In genomic region chr1:187903223-187903622, GRCh38 we compare ENCODE assay signal across 24 cellular contexts.
DNase-seq lines count a peak whose midpoint lies in the region; ATAC-seq, FAIRE-seq and TF ChIP-seq lines count a peak whose summit lies in the region.
"Had no signal": no experiment of that assay in that cellular context is flagged by ENCODE, and none has a peak within 500 bp of the region (broad histone marks: within the 10 kb centered on the region; RNA-seq: fewer than 3 reads in every experiment).

No MANE protein-coding gene starts in this region.

- no peak overlapping the region for H4K8ac ChIP-seq in IMR-90 (ENCODE audit: low read depth in 2 of 2, low read length in 2 of 2)

- H3F3A ChIP-seq in SK-N-SH (replicated peaks; ENCODE audit: insufficient read depth) = no peaks in the 10 kb centered on the region

- H3K56ac ChIP-seq in IMR-90 (ENCODE audit: extremely low read depth, insufficient read depth, low read length) = no peak overlapping the region

- BruUV-seq in IMR-90 (replicated peaks; lab: Mats Ljungman, UMichigan) = no TSS peak

- no peak overlapping the region for H4K5ac ChIP-seq in IMR-90 (ENCODE audit: low read depth, low read length)

- H2AK9ac ChIP-seq in IMR-90 (replicated peaks; ENCODE audit: low read depth, low read length, poor library complexity) = no peak overlapping the region

- H2AK5ac ChIP-seq in IMR-90 (ENCODE audit: low read depth, low read length) = no peak overlapping the region

- no CpG with 5 or more reads among the region's 1 CpG for WGBS in IMR-90 (ENCODE audit: extremely low coverage in 2 of 2, insufficient read length in 1 of 2), 2 experiments
- WGBS in SK-N-SH (ENCODE audit: low lambda C conversion rate) = 79% methylated on average over 1 of the region's 1 CpG

- H3K27ac ChIP-seq in IMR-90 (ENCODE audit: insufficient read depth, low read length) (no peak overlapping the region), SK-N-SH (ENCODE audit: low read depth in 2 of 2, low read length in 1 of 2) (no peak overlapping the region), Peyer's patch (no peak overlapping the region), uterus (no peak overlapping the region)
- H3K27ac ChIP-seq: 22Rv1, BLaER1 had no signal

- H3K23ac ChIP-seq in IMR-90 (ENCODE audit: low read depth, low read length) = no peak overlapping the region

- H4K91ac ChIP-seq in IMR-90 (ENCODE audit: insufficient read depth, low read depth, low read length) = no peak overlapping the region

- no peak for ATAC-seq in IMR-90 (ENCODE audit: low read depth)

- H3K27me3 Mint-ChIP-seq in activated CD4-positive, alpha-beta memory T cell treated with anti-CD3 and anti-CD28 coated beads for 36 hours = no peaks in the 10 kb centered on the region
- H3K27me3 Mint-ChIP-seq: CD4-positive, alpha-beta memory T cell; CD4-positive, CD25-positive, alpha-beta regulatory T cell; CD8-positive, alpha-beta memory T cell had no signal

- CTCF ChIA-PET in IMR-90 (lab: Yijun Ruan, JAX) = no interaction called here
- CTCF ChIA-PET in SK-N-SH (lab: Yijun Ruan, JAX) = no interaction called here
- CTCF ChIA-PET in activated CD4-positive, alpha-beta memory T cell treated with anti-CD3 and anti-CD28 coated beads for 36 hours (lab: Charles Lee) = no interaction called here

- intact Hi-C loops in IMR-90 (cut with micrococcal nuclease) = no loop called here
- intact Hi-C loops in activated CD4-positive, alpha-beta memory T cell treated with anti-CD3 and anti-CD28 coated beads for 36 hours (cut with micrococcal nuclease) = no loop called here
- intact Hi-C loops in uterus (cut with DNase I; ENCODE audit: low total_unique reads) = no loop called here

- no peak overlapping the region for H3K4me2 ChIP-seq in IMR-90 (ENCODE audit: low read depth, low read length)
- H3K4me2 ChIP-seq in SK-N-SH = no peak overlapping the region
- H3K4me2 ChIP-seq: BLaER1 had no signal

- H3K79me1 ChIP-seq in IMR-90 (ENCODE audit: low read depth in 1 of 2, low read length in 2 of 2) = no peaks in the 10 kb centered on the region

- FAIRE-seq in D721Med (lab: Jason Lieb, UNC) = peak; percentile 29
- FAIRE-seq: A204.1, G401.6, GM12891, GM19239 had no signal

- no peak overlapping the region for H3K14ac ChIP-seq in IMR-90 (replicated peaks; ENCODE audit: low read depth, low read length)

- no peak overlapping the region for H3K4me3 ChIP-seq in IMR-90 (ENCODE audit: insufficient read depth, low read depth, low read length)
- no peak overlapping the region for H3K4me3 ChIP-seq in SK-N-SH (ENCODE audit: low read depth in 2 of 2, low read length in 1 of 2)
- H3K4me3 ChIP-seq in Peyer's patch = no peak overlapping the region
- no peak overlapping the region for H3K4me3 ChIP-seq in uterus
- H3K4me3 ChIP-seq: BLaER1 had no signal

- no peak overlapping the region for H2AFZ ChIP-seq in IMR-90 (replicated peaks; ENCODE audit: low read length, poor library complexity)
- peak overlapping the region; percentile 18; the same call in 1 of the 2 replicates for H2AFZ ChIP-seq in SK-N-SH (ENCODE audit: low read depth)

- H3K18ac ChIP-seq in IMR-90 (ENCODE audit: low read depth, low read length) = no peak overlapping the region

- H3K79me2 ChIP-seq in SK-N-SH (ENCODE audit: insufficient read depth) = no peaks in the 10 kb centered on the region

- H3K27me3 ChIP-seq in IMR-90 (ENCODE audit: control insufficient read depth, insufficient read depth, low read length) = no peaks in the 10 kb centered on the region
- no peaks in the 10 kb centered on the region for H3K27me3 ChIP-seq in SK-N-SH (ENCODE audit: insufficient read depth)
- H3K27me3 ChIP-seq in Peyer's patch = no peaks in the 10 kb centered on the region
- H3K27me3 ChIP-seq in uterus = no peaks in the 10 kb centered on the region
- H3K27me3 ChIP-seq: BE2C, BLaER1 had no signal

- no peak overlapping the region for H3K27ac Mint-ChIP-seq in activated CD4-positive, alpha-beta memory T cell treated with anti-CD3 and anti-CD28 coated beads for 36 hours
- H3K27ac Mint-ChIP-seq: CD14-positive monocyte; CD4-positive, alpha-beta memory T cell; CD4-positive, CD25-positive, alpha-beta regulatory T cell; CD8-positive, alpha-beta memory T cell had no signal

- H3K9me1 ChIP-seq in IMR-90 (ENCODE audit: insufficient read depth, low read length) = no peaks in the 10 kb centered on the region

- H3K36me3 ChIP-seq in IMR-90 (ENCODE audit: control insufficient read depth, insufficient read depth, low read length) = no peaks in the 10 kb centered on the region
- H3K36me3 ChIP-seq in SK-N-SH (replicated peaks in 1 of 2; ENCODE audit: control insufficient read depth in 1 of 2, insufficient read depth in 2 of 2, low read length in 1 of 2) = no peaks in the 10 kb centered on the region
- H3K36me3 ChIP-seq in Peyer's patch = no peaks in the 10 kb centered on the region
- no peaks in the 10 kb centered on the region for H3K36me3 ChIP-seq in uterus
- H3K36me3 ChIP-seq: BE2C, BLaER1 had no signal

- no peak overlapping the region for H2BK5ac ChIP-seq in IMR-90 (ENCODE audit: low read depth, low read length, poor library complexity, severe bottlenecking)

- H3K9me3 ChIP-seq in IMR-90 (ENCODE audit: control insufficient read depth, insufficient read depth, low read length) (no peaks in the 10 kb centered on the region), SK-N-SH (no peaks in the 10 kb centered on the region), Peyer's patch (no peaks in the 10 kb centered on the region), uterus (no peaks in the 10 kb centered on the region)
- H3K9me3 ChIP-seq: BE2C, BLaER1 had no signal

- TF ChIP-seq CTCF in D721Med (IDR thresholded peaks at IDR 0.05; ENCODE audit: insufficient read depth, missing control alignments) (no peak), IMR-90 (conservative IDR thresholded peaks at IDR 0.05; ENCODE audit: low read depth, low read length) (no peak), SK-N-SH (IDR thresholded peaks at IDR 0.05) (no peak), Peyer's patch (IDR thresholded peaks at IDR 0.05) (no peak), uterus (IDR thresholded peaks at IDR 0.05) (no peak)

- no peak overlapping the region for H2BK20ac ChIP-seq in IMR-90 (ENCODE audit: low read depth, low read length)

- TF ChIP-seq EP300 in SK-N-SH (IDR thresholded peaks at IDR 0.05; ENCODE audit: borderline replicate concordance in 1 of 2, low read depth in 1 of 2, low read length in 1 of 2) = peak; percentile 20 to 51; a peak in 1 of 4 replicates

- H3K9me2 ChIP-seq in SK-N-SH = no peaks in the 10 kb centered on the region

- TF ChIP-seq RAD21 in IMR-90 (IDR thresholded peaks at IDR 0.05; ENCODE audit: low read length) (no peak), SK-N-SH (IDR thresholded peaks at IDR 0.05; ENCODE audit: low read length) (no peak)

- H4K20me1 ChIP-seq in IMR-90 (ENCODE audit: insufficient read depth, low read length) (no peaks in the 10 kb centered on the region), SK-N-SH (ENCODE audit: insufficient read depth) (no peaks in the 10 kb centered on the region)
- H4K20me1 ChIP-seq: BLaER1 had no signal

- in situ Hi-C loops in IMR-90 (cut with MboI; ENCODE audit: low sequenced_read_pairs) = no loop called here

- no peak for DNase-seq in D721Med (ENCODE audit: insufficient read length, low spot score)
- peak; percentile 2 for DNase-seq in IMR-90
- peak; percentile 86 for DNase-seq in NCI-H82 treated with DMSO at 0.1 percent for 48 hours (lab: John Stamatoyannopoulos, UW; ENCODE audit: unreplicated experiment)
- DNase-seq in SK-N-SH = no peak
- no peak for DNase-seq in activated CD4-positive, alpha-beta memory T cell treated with anti-CD3 and anti-CD28 coated beads for 36 hours
- no peak for DNase-seq in DMS79 (lab: John Stamatoyannopoulos, UW)
- no peak for DNase-seq in Peyer's patch
- no peak for DNase-seq in uterus
- DNase-seq: ACHN; BE2C; C1 segment of cervical spinal cord; CD4-positive, alpha-beta memory T cell; CD4-positive, CD25-positive, alpha-beta regulatory T cell; CD8-positive, alpha-beta memory T cell; COR-L47; DND-41; GF-D8 had no signal

- peaks cover 3% of the 10 kb centered on the region for H3K9me3 Mint-ChIP-seq in activated CD4-positive, alpha-beta memory T cell treated with anti-CD3 and anti-CD28 coated beads for 36 hours
- H3K9me3 Mint-ChIP-seq: CD14-positive monocyte had no signal

- no peaks in the 10 kb centered on the region for H3K36me3 Mint-ChIP-seq in activated CD4-positive, alpha-beta memory T cell treated with anti-CD3 and anti-CD28 coated beads for 36 hours
- H3K36me3 Mint-ChIP-seq: CD14-positive monocyte; CD4-positive, alpha-beta memory T cell; CD4-positive, CD25-positive, alpha-beta regulatory T cell; CD8-positive, alpha-beta memory T cell had no signal

- H3K4me1 Mint-ChIP-seq in activated CD4-positive, alpha-beta memory T cell treated with anti-CD3 and anti-CD28 coated beads for 36 hours (ENCODE audit: low read depth) = no peaks in the 10 kb centered on the region
- H3K4me1 Mint-ChIP-seq: CD14-positive monocyte; CD4-positive, alpha-beta memory T cell; CD4-positive, CD25-positive, alpha-beta regulatory T cell; CD8-positive, alpha-beta memory T cell had no signal

- no peak overlapping the region for H3K4me3 Mint-ChIP-seq in activated CD4-positive, alpha-beta memory T cell treated with anti-CD3 and anti-CD28 coated beads for 36 hours
- H3K4me3 Mint-ChIP-seq: CD14-positive monocyte; CD4-positive, alpha-beta memory T cell; CD4-positive, CD25-positive, alpha-beta regulatory T cell; CD8-positive, alpha-beta memory T cell had no signal

- POLR2A ChIA-PET in IMR-90 (lab: Charles Lee; ENCODE audit: unreplicated experiment) (no interaction called here), SK-N-SH (lab: Yijun Ruan, JAX) (interaction anchor here (0.6 kb wide), 1 partner anchor 1790 kb away, joined by 3 read pairs; no protein-coding TSS in a partner anchor)
- POLR2A ChIA-PET in activated CD4-positive, alpha-beta memory T cell treated with anti-CD3 and anti-CD28 coated beads for 36 hours (lab: Charles Lee) = no interaction called here

- dilution Hi-C loops in IMR-90 (cut with HindIII; ENCODE audit: low sequenced_read_pairs, unreplicated experiment) = no loop called here

- no peak for TF ChIP-seq POLR2A in IMR-90 (IDR thresholded peaks at IDR 0.05; ENCODE audit: low read depth, low read length)
- TF ChIP-seq POLR2A in Peyer's patch (IDR thresholded peaks at IDR 0.05) = no peak
- TF ChIP-seq POLR2A in uterus (IDR thresholded peaks at IDR 0.05) = no peak

- H3K4ac ChIP-seq in IMR-90 (ENCODE audit: low read depth, low read length) = no peak overlapping the region

- H3K4me1 ChIP-seq in IMR-90 (ENCODE audit: control insufficient read depth, insufficient read depth, low read length) = no peaks in the 10 kb centered on the region
- no peaks in the 10 kb centered on the region; a peak in 1 of 4 replicates for H3K4me1 ChIP-seq in SK-N-SH (ENCODE audit: control insufficient read depth in 1 of 2, insufficient read depth in 2 of 2, low read depth in 1 of 2, low read length in 1 of 2)
- H3K4me1 ChIP-seq in Peyer's patch = no peaks in the 10 kb centered on the region
- H3K4me1 ChIP-seq in uterus = no peaks in the 10 kb centered on the region
- H3K4me1 ChIP-seq: BLaER1 had no signal

- no peak overlapping the region for H2BK120ac ChIP-seq in IMR-90 (ENCODE audit: low read depth, low read length)

- no peak overlapping the region for H3K9ac ChIP-seq in IMR-90 (ENCODE audit: low read depth, low read length)
- no peak overlapping the region for H3K9ac ChIP-seq in SK-N-SH
- H3K9ac ChIP-seq: BLaER1 had no signal

- H2BK15ac ChIP-seq in IMR-90 (ENCODE audit: low read depth, low read length) = no peak overlapping the region

TF ChIP-seq in SK-N-SH, 30 proteins besides CTCF, POLR2A, EP300 and RAD21 (continues in another document):
- peak; percentile 25 for TF ChIP-seq TCF12 (IDR thresholded peaks at IDR 0.05)

Comparison
In these comparisons a context has a peak if more than half of its experiments do, and no peak if none do; other contexts are left out.
1. DNase-seq: peak in IMR-90 (single experiment) and NCI-H82 treated with DMSO at 0.1 percent for 48 hours (single experiment); none in D721Med (single experiment), SK-N-SH (single experiment), activated CD4-positive, alpha-beta memory T cell treated with anti-CD3 and anti-CD28 coated beads for 36 hours (single experiment), DMS79 (single experiment), Peyer's patch (0 of 3) and uterus (0 of 2).